Comparison of ENCODE assay signal across 8 cellular contexts in the genomic region with DNA sequence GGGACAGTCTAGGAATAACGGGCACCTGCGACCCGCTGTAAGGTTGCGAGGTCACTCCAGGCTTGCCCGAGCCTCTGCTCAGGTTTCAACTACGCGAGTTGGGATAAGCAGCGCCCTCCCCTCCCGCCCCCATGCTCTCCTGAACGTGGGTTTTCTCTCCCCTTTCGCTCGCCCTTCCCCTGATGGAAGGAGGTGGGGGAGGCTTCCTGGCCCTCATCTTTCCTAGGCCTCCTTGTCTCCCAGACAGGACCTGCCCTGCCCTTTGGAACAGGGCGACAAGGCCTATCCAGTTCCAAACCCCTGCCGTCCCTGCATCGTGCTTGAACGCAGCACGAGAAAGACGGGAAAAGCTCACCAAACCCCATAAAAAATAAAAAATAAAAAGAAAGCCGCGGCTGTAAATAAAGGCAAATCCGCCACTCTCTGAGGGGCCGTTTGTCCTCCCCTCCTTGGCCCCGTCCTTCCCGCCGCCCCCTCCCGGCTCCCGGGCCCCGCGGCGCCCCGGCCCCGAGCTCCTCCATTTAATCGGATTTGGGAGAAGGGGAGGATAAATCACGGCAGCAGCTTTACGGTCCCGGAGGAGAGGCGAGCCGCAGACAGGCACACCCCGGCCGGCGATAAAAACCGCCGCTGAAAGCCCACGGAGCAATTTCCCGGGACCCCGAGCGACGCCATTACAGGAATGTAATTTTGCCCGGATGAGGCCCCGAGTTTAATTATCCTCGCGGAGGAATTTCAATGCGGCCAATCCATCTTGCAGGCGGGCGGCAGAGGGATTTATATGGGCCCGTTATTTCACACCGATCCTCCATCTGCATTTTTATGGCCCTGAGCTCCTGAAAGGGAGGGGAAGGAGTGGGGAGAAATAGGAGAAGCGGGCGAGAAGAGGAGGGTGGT. TPM values are rescaled to one million over a fixed set of nuclear protein-coding genes. Genes with fewer than 3 reads are reported as not detected.
DNase-seq lines count a peak whose midpoint lies in the region; ATAC-seq, FAIRE-seq and TF ChIP-seq lines count a peak whose summit lies in the region.

No MANE protein-coding gene starts in this region.

- no peak overlapping the region; the same call in 1 of the 2 replicates for H3K4ac ChIP-seq in H9 (ENCODE audit: low read depth, low read length)

- H3K9me3 ChIP-seq in H9 (ENCODE audit: control insufficient read depth, low read depth, low read length) (no peaks in the 10 kb centered on the region), kidney (ENCODE audit: control insufficient read depth in 1 of 2, low read length in 2 of 2) (no peaks in the 10 kb centered on the region), smooth muscle cell (replicated peaks; ENCODE audit: low read depth) (no peaks in the 10 kb centered on the region)

- H3K27me3 ChIP-seq in H9 (ENCODE audit: insufficient read depth, low read length) (no peaks in the 10 kb centered on the region), smooth muscle cell (ENCODE audit: low read depth) (peaks cover 11% of the 10 kb centered on the region)

- no peak for TF ChIP-seq CTCF in H9 (conservative IDR thresholded peaks at IDR 0.05)
- no peak for TF ChIP-seq CTCF in chondrocyte (IDR thresholded peaks at IDR 0.05)
- no peak for TF ChIP-seq CTCF in kidney (IDR thresholded peaks at IDR 0.05; ENCODE audit: borderline replicate concordance, extremely low read depth, insufficient read depth)
- TF ChIP-seq CTCF in smooth muscle cell (IDR thresholded peaks at IDR 0.05; ENCODE audit: borderline replicate concordance, insufficient read depth, poor library complexity, severe bottlenecking): no peak

- H3K36me3 ChIP-seq in kidney (ENCODE audit: control insufficient read depth in 1 of 2, insufficient read depth in 2 of 2, low read length in 2 of 2) (peaks cover 0 to 4% of the 10 kb centered on the region in 2 donors), smooth muscle cell (ENCODE audit: low read depth) (no peaks in the 10 kb centered on the region)

- no peak overlapping the region for H2BK5ac ChIP-seq in H9 (ENCODE audit: insufficient read length, low read length)

- H2BK120ac ChIP-seq in H9 (ENCODE audit: low read depth, low read length, poor library complexity, severe bottlenecking): no peak overlapping the region

- H3K27ac ChIP-seq in H9 (ENCODE audit: insufficient read length, low read depth, low read length) (peak overlapping the region; percentile 12), kidney (ENCODE audit: low read depth in 2 of 2, low read length in 2 of 2) (peak overlapping the region; percentile 95 to 96), smooth muscle cell (ENCODE audit: low read depth) (peak overlapping the region; percentile 86)

- H3K18ac ChIP-seq in H9 (ENCODE audit: insufficient read length, low read depth, low read length): peak overlapping the region; percentile 76

- H3K23me2 ChIP-seq in H9 (ENCODE audit: insufficient read length, low read depth, low read length, poor library complexity, severe bottlenecking): peaks cover 19% of the 10 kb centered on the region

- H3K4me3 ChIP-seq in kidney (ENCODE audit: low read length in 2 of 2) (peak overlapping the region; percentile 79 to 80), smooth muscle cell (peak overlapping the region; percentile 52)

- no peak overlapping the region for H4K91ac ChIP-seq in H9 (ENCODE audit: insufficient read length, low read depth, low read length)

- H3K4me2 ChIP-seq in H9 (ENCODE audit: insufficient read depth, insufficient read length, low read length): peak overlapping the region; percentile 87
- H3K4me2 ChIP-seq in smooth muscle cell: peak overlapping the region; percentile 88

- H2AK5ac ChIP-seq in H9 (ENCODE audit: insufficient read length, low read length): no peak overlapping the region

- H3K36me3 Mint-ChIP-seq in H9 (ENCODE audit: insufficient read depth in 1 of 3, low read depth in 3 of 3) (peaks cover 21 to 30% (median 26%) of the 10 kb centered on the region in 3 experiments; a peak in 6 of 7 replicates), chondrocyte (ENCODE audit: low read depth) (peaks cover 5% of the 10 kb centered on the region)

- DNase-seq in H9 (peak; percentile 82), SW480 (ENCODE audit: low spot score) (peak; percentile 68), chondrocyte (ENCODE audit: low spot score) (no peak), kidney (peak; percentile 78), smooth muscle cell (lab: John Stamatoyannopoulos, UW; ENCODE audit: unreplicated experiment) (peak; percentile 52), GF-D8 (lab: John Stamatoyannopoulos, UW) (no peak), glomerular visceral epithelial cell (ENCODE audit: extremely low spot score) (no peak)

- H3K27ac Mint-ChIP-seq in H9 (peak overlapping the region; percentile 95 to 100 (median 95)), chondrocyte (ENCODE audit: unreplicated experiment) (peak overlapping the region; percentile 90)

- H3K79me1 ChIP-seq in H9 (ENCODE audit: insufficient read depth, low read depth, low read length, poor library complexity, severe bottlenecking): peaks cover 3% of the 10 kb centered on the region

- H4K20me1 ChIP-seq in H9 (ENCODE audit: control insufficient read depth, insufficient read depth, insufficient read length) (no peaks in the 10 kb centered on the region), smooth muscle cell (ENCODE audit: low read depth) (no peaks in the 10 kb centered on the region)

- peak overlapping the region; percentile 79; the same call in 1 of the 2 replicates for H3K14ac ChIP-seq in H9 (ENCODE audit: insufficient read depth, low read length)

- no peak overlapping the region for H3K23ac ChIP-seq in H9 (ENCODE audit: insufficient read length, low read depth, low read length)

- no peak for ATAC-seq in GM18519 (IDR thresholded peaks at IDR 0.05; ENCODE audit: low FRiP score, unreplicated experiment)

- peaks cover 0 to 4% of the 10 kb centered on the region in 2 experiments; a peak in 1 of 5 replicates for H3K9me3 Mint-ChIP-seq in H9
- H3K9me3 Mint-ChIP-seq in chondrocyte (ENCODE audit: low read depth): no peaks in the 10 kb centered on the region

- peaks cover 7% of the 10 kb centered on the region for H3K4me1 ChIP-seq in H9 (ENCODE audit: insufficient read depth, low read length)
- peaks cover 0 to 12% of the 10 kb centered on the region in 2 donors for H3K4me1 ChIP-seq in kidney (ENCODE audit: control insufficient read depth in 1 of 2, insufficient read depth in 1 of 2, low read depth in 1 of 2, low read length in 2 of 2)
- peaks cover 35% of the 10 kb centered on the region for H3K4me1 ChIP-seq in smooth muscle cell (ENCODE audit: low read depth)

- H3K4me1 Mint-ChIP-seq in H9 (peaks cover 30 to 41% of the 10 kb centered on the region in 2 experiments), chondrocyte (ENCODE audit: low read depth) (peaks cover 31% of the 10 kb centered on the region)

- FAIRE-seq in kidney (lab: Jason Lieb, UNC): no peak

- no peak overlapping the region for H2BK20ac ChIP-seq in H9 (ENCODE audit: low read depth, low read length, poor library complexity, severe bottlenecking)

- H3K79me2 ChIP-seq in H9 (ENCODE audit: insufficient read depth, low read length) (no peaks in the 10 kb centered on the region), smooth muscle cell (ENCODE audit: low read depth) (peaks cover 21% of the 10 kb centered on the region)

- peak overlapping the region; percentile 34 for H2AFZ ChIP-seq in H9 (ENCODE audit: low read length)
- peak overlapping the region; percentile 97 for H2AFZ ChIP-seq in smooth muscle cell (ENCODE audit: low read depth)

- H3K9ac ChIP-seq in H9 (ENCODE audit: extremely low read depth, insufficient read length, low read length) (peak overlapping the region; percentile 68), kidney (ENCODE audit: low read length in 2 of 2) (peak overlapping the region; percentile 42 to 90), smooth muscle cell (ENCODE audit: low read depth) (peak overlapping the region; percentile 73)

- intact Hi-C loops in kidney (cut with DNase I): no loop called here

- peaks cover 11% of the 10 kb centered on the region for H3F3A ChIP-seq in smooth muscle cell (ENCODE audit: low read depth)

- no peak overlapping the region for H2BK15ac ChIP-seq in H9 (ENCODE audit: low read depth, low read length)

- peak overlapping the region; percentile 90 to 98 for H3K4me3 Mint-ChIP-seq in H9
- H3K4me3 Mint-ChIP-seq in chondrocyte (ENCODE audit: unreplicated experiment): peak overlapping the region; percentile 94

- H3T11ph ChIP-seq in H9 (ENCODE audit: low read length): peak overlapping the region; percentile 54

- peaks cover 3% of the 10 kb centered on the region for H3K27me3 Mint-ChIP-seq in H9 (ENCODE audit: low read depth)
- peaks cover 5% of the 10 kb centered on the region for H3K27me3 Mint-ChIP-seq in chondrocyte (ENCODE audit: low read depth)

- no peak overlapping the region for H4K8ac ChIP-seq in H9 (replicated peaks; ENCODE audit: insufficient read length, low read depth, low read length)

- no peak overlapping the region for H2BK12ac ChIP-seq in H9 (ENCODE audit: insufficient read length, low read depth, low read length)

- no peak overlapping the region for H4K5ac ChIP-seq in H9 (ENCODE audit: insufficient read length, low read depth, low read length)

- no peak overlapping the region for H3K56ac ChIP-seq in H9 (ENCODE audit: insufficient read length, low read depth, low read length)

- no CpG with 5 or more reads among the region's 59 CpGs for WGBS in H9 (ENCODE audit: extremely low coverage, insufficient read length, low lambda C conversion rate)
- 3% methylated on average over 53 of the region's 59 CpGs for WGBS in smooth muscle cell (ENCODE audit: low lambda C conversion rate)

RNA-seq across cellular contexts. Expression of a gene that starts 1.1 kb away (rescaled TPM):
- total RNA-seq in H9 (2021): 379 and 389 TPM in 2 replicates
- total RNA-seq in chondrocyte: 201 to 204 TPM (median 203 TPM) in 3 replicates
- total RNA-seq in kidney: 271 TPM
- polyA plus RNA-seq in kidney (ENCODE audit: insufficient read depth, low read depth, low replicate concordance): 939 TPM
- 238 and 261 TPM in 2 replicates for total RNA-seq in smooth muscle cell
- polyA plus RNA-seq in smooth muscle cell: 312 and 320 TPM in 2 replicates

RNA-seq across cellular contexts. Expression of a gene that starts 50.3 kb away (rescaled TPM):
- total RNA-seq in H9 (2021): 21.5 and 22.3 TPM in 2 replicates
- 80.9 to 96.6 TPM (median 86.9 TPM) in 3 replicates for total RNA-seq in chondrocyte
- 109 TPM for total RNA-seq in kidney
- 82.2 TPM for polyA plus RNA-seq in kidney (ENCODE audit: insufficient read depth, low read depth, low replicate concordance)
- 52.0 and 56.6 TPM in 2 replicates for total RNA-seq in smooth muscle cell
- 46.5 and 59.5 TPM in 2 replicates for polyA plus RNA-seq in smooth muscle cell

RNA-seq across cellular contexts. Expression of a gene that starts 50.8 kb away (rescaled TPM):
- total RNA-seq in H9 (2021): 17.7 and 18.4 TPM in 2 replicates
- 44.4 to 52.7 TPM (median 51.2 TPM) in 3 replicates for total RNA-seq in chondrocyte
- total RNA-seq in kidney: 54.7 TPM
- polyA plus RNA-seq in kidney (ENCODE audit: insufficient read depth, low read depth, low replicate concordance): 16.2 TPM
- 19.9 and 28.5 TPM in 2 replicates for total RNA-seq in smooth muscle cell
- 15.2 and 19.0 TPM in 2 replicates for polyA plus RNA-seq in smooth muscle cell

Comparison
In these comparisons a context has a peak if more than half of its experiments do, and no peak if none do; other contexts are left out.
1. DNase-seq: peak in H9 (single experiment), SW480 (single experiment), kidney (single experiment) and smooth muscle cell (single experiment); none in chondrocyte (single experiment), GF-D8 (single experiment) and glomerular visceral epithelial cell (single experiment).
2. H3K27ac ChIP-seq: peak in every context shown above with its lines; median percentile 96 in kidney; 86 in smooth muscle cell; 12 in H9.
3. Peak in every context shown above with its lines, with median percentiles within 50 percentile points of each other: H3K9ac ChIP-seq.